In the genomic region with DNA sequence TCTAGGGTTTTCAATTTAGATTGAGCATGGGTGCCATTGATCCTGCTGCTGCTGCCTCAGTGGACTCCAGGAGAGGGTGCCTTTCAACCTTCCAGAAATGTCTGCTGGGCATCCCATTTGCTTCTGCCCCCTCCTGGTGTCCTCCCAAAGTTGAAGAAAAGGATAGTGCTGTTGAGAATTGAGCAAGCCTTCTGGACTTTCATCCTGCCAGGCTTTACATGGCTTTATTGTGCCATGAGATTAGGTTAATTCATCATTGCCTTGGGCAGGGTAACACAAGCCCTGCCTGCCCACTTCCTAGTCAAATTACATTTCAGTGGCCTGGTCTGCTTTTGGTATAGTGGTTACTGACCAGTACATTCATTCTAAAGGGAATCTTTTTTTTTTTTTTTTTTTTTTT, we compare ENCODE assay signal across 19 cellular contexts. TPM values are rescaled to one million over a fixed set of nuclear protein-coding genes. Genes with fewer than 3 reads are reported as not detected.
DNase-seq lines count a peak whose midpoint lies in the region; ATAC-seq, FAIRE-seq and TF ChIP-seq lines count a peak whose summit lies in the region.
"Had no signal": no experiment of that assay in that cellular context is flagged by ENCODE, and none has a peak within 500 bp of the region (broad histone marks: within the 10 kb centered on the region; RNA-seq: fewer than 3 reads in every experiment).

No MANE protein-coding gene starts in this region.

- no peak overlapping the region for H3K4me3 Mint-ChIP-seq in chondrocyte (ENCODE audit: unreplicated experiment)
- H3K4me3 Mint-ChIP-seq: B cell; CD4-positive, CD25-positive, alpha-beta regulatory T cell had no signal

- no peaks in the 10 kb centered on the region for H3K79me2 ChIP-seq in HCT116 (ENCODE audit: insufficient read depth, low read length)
- no peaks in the 10 kb centered on the region for H3K79me2 ChIP-seq in HepG2 (ENCODE audit: insufficient read depth, low read length)

- H3K4me1 Mint-ChIP-seq in chondrocyte (ENCODE audit: low read depth) = peaks cover 30% of the 10 kb centered on the region
- H3K4me1 Mint-ChIP-seq: B cell; CD4-positive, CD25-positive, alpha-beta regulatory T cell had no signal

- no peaks in the 10 kb centered on the region for H3K9me2 ChIP-seq in HCT116 (ENCODE audit: insufficient read depth)

- intact Hi-C loops in HCT116 (cut with micrococcal nuclease) (no loop called here), HepG2 (cut with micrococcal nuclease; ENCODE audit: unreplicated experiment) (no loop called here)

- H3K36me3 ChIP-seq in HCT116 (ENCODE audit: control insufficient read depth in 1 of 2, insufficient read depth in 2 of 2, low read length in 2 of 2) = peaks cover 24 to 30% of the 10 kb centered on the region in 2 experiments
- H3K36me3 ChIP-seq in HepG2 (replicated peaks in 1 of 2; ENCODE audit: control insufficient read depth in 1 of 2, insufficient read depth in 2 of 2, low read length in 2 of 2) = no peaks in the 10 kb centered on the region
- peaks cover 2 to 21% of the 10 kb centered on the region in 2 donors for H3K36me3 ChIP-seq in small intestine (ENCODE audit: control insufficient read depth in 2 of 2, insufficient read depth in 2 of 2, low read length in 2 of 2)
- H3K36me3 ChIP-seq: SJSA1 had no signal

- H4K20me1 ChIP-seq in HCT116 (ENCODE audit: insufficient read depth) = no peaks in the 10 kb centered on the region
- H4K20me1 ChIP-seq in HepG2 (ENCODE audit: insufficient read depth, low read length) = no peaks in the 10 kb centered on the region

- no peaks in the 10 kb centered on the region for H3K4me1 ChIP-seq in HCT116 (ENCODE audit: control insufficient read depth in 1 of 2, insufficient read depth in 2 of 2, low read length in 2 of 2)
- H3K4me1 ChIP-seq in HepG2 (ENCODE audit: insufficient read depth, low read length) = no peaks in the 10 kb centered on the region
- peaks cover 0 to 2% of the 10 kb centered on the region in 2 donors for H3K4me1 ChIP-seq in small intestine (ENCODE audit: control insufficient read depth in 2 of 2, insufficient read depth in 1 of 2, low read depth in 1 of 2, low read length in 1 of 2)

- peaks cover 6% of the 10 kb centered on the region for H3K9me3 Mint-ChIP-seq in chondrocyte (ENCODE audit: low read depth)

- H3K9ac ChIP-seq in HCT116 (ENCODE audit: low read length) (no peak overlapping the region), HepG2 (ENCODE audit: insufficient read depth, low read depth, low read length) (no peak overlapping the region)

- H3K27me3 Mint-ChIP-seq in chondrocyte (ENCODE audit: low read depth) = no peaks in the 10 kb centered on the region
- H3K27me3 Mint-ChIP-seq: CD4-positive, CD25-positive, alpha-beta regulatory T cell had no signal

- RAD21 ChIA-PET in HCT116 (lab: Charles Lee; ENCODE audit: low non-redundant PET in 1 of 2, low total read pairs in 2 of 2, uncharacterized antibody in 2 of 2, unreplicated experiment in 2 of 2) = no interaction called here

- CTCF ChIA-PET in HCT116 (lab: Charles Lee) = no interaction called here
- CTCF ChIA-PET in HepG2 (lab: Yijun Ruan, JAX; ENCODE audit: low intra/inter-chr PET ratio, low total read pairs) = no interaction called here

- no peak for TF ChIP-seq POLR2A in HCT116 (IDR thresholded peaks at IDR 0.05; ENCODE audit: borderline replicate concordance, extremely low read depth, insufficient read depth, insufficient read length)
- TF ChIP-seq POLR2A in HepG2 (IDR thresholded peaks at IDR 0.05; ENCODE audit: insufficient read depth in 1 of 2, low read depth in 2 of 2, low read length in 2 of 2) = no peak

- FAIRE-seq in HepG2 (lab: Jason Lieb, UNC) = no peak
- FAIRE-seq in small intestine (lab: Jason Lieb, UNC) = no peak

- 0 out of 6 replicates have a peak, but pooled peaks have one; percentile 5 to 22 (median 13) for TF ChIP-seq CTCF in HCT116 (IDR thresholded peaks at IDR 0.05 in 2 of 3, conservative IDR thresholded peaks at IDR 0.05 in 1 of 3; ENCODE audit: borderline replicate concordance in 1 of 3, insufficient read depth in 1 of 3, low read depth in 2 of 3, low read length in 2 of 3)
- TF ChIP-seq CTCF in chondrocyte (IDR thresholded peaks at IDR 0.05) = no peak
- TF ChIP-seq CTCF in HepG2 (CRISPR knock-in tag; IDR thresholded peaks at IDR 0.05) = no peak

- H3K9me3 ChIP-seq in HCT116 (ENCODE audit: control insufficient read depth in 1 of 2, insufficient read depth in 1 of 2, low read depth in 1 of 2, low read length in 2 of 2) (no peaks in the 10 kb centered on the region), HepG2 (ENCODE audit: low read length) (no peaks in the 10 kb centered on the region), small intestine (ENCODE audit: control insufficient read depth, low read depth) (no peaks in the 10 kb centered on the region)
- H3K9me3 ChIP-seq: SJSA1 had no signal

- POLR2A ChIA-PET in HCT116 (lab: Charles Lee) (no interaction called here), HepG2 (lab: Yijun Ruan, JAX) (no interaction called here)

- H3K4me2 ChIP-seq in HCT116 (ENCODE audit: low read length) (no peak overlapping the region), HepG2 (ENCODE audit: low read depth, low read length) (no peak overlapping the region)

- H3K4me3 ChIP-seq in HCT116 (replicated peaks in 1 of 2; ENCODE audit: low read depth in 1 of 2, low read length in 2 of 2) (no peak overlapping the region), HepG2 (replicated peaks in 1 of 3; ENCODE audit: insufficient read depth in 1 of 3, low read depth in 2 of 3, low read length in 3 of 3) (no peak overlapping the region), small intestine (ENCODE audit: low read depth in 1 of 2, low read length in 2 of 2) (no peak overlapping the region)
- H3K4me3 ChIP-seq: SJSA1 had no signal

- H3K27ac ChIP-seq in HCT116 (ENCODE audit: low read depth, low read length) (no peak overlapping the region), HepG2 (ENCODE audit: extremely low read length, insufficient read depth, low read length) (no peak overlapping the region), small intestine (ENCODE audit: low read depth in 1 of 2, low read length in 1 of 2) (no peak overlapping the region)
- H3K27ac ChIP-seq: HL-60, SJSA1 had no signal

- TF ChIP-seq RAD21 in HCT116 (IDR thresholded peaks at IDR 0.05; ENCODE audit: low read depth) (no peak), HepG2 (CRISPR knock-in tag; IDR thresholded peaks at IDR 0.05) (no peak)

- H2AFZ ChIP-seq in HCT116 (ENCODE audit: low read depth, low read length, poor library complexity, severe bottlenecking) = no peak overlapping the region
- no peak overlapping the region for H2AFZ ChIP-seq in HepG2 (ENCODE audit: low read length)

- in situ Hi-C loops in HepG2 (cut with HindIII; ENCODE audit: extremely low pct_ligation_motif_present, low pct_unique_long_range_greater_than_20kb) = no loop called here

- no peaks in the 10 kb centered on the region for H3K27me3 ChIP-seq in HCT116 (ENCODE audit: insufficient read depth, low read length)
- H3K27me3 ChIP-seq in HepG2 (ENCODE audit: control insufficient read depth in 1 of 2, insufficient read depth in 2 of 2, low read length in 2 of 2) = no peaks in the 10 kb centered on the region
- H3K27me3 ChIP-seq in small intestine (ENCODE audit: control insufficient read depth in 2 of 2, insufficient read depth in 2 of 2, low read length in 2 of 2) = no peaks in the 10 kb centered on the region
- H3K27me3 ChIP-seq: SJSA1 had no signal

- no peak for TF ChIP-seq EP300 in HepG2 (IDR thresholded peaks at IDR 0.05; ENCODE audit: low read depth in 2 of 2, low read length in 2 of 2)
- no peak for TF ChIP-seq EP300 in HepG2 (CRISPR knock-in tag; IDR thresholded peaks at IDR 0.05; ENCODE audit: borderline replicate concordance)

- H3K27ac Mint-ChIP-seq in chondrocyte (ENCODE audit: unreplicated experiment) = peak overlapping the region; percentile 5
- H3K27ac Mint-ChIP-seq: B cell; CD4-positive, CD25-positive, alpha-beta regulatory T cell had no signal

- BruUV-seq in HCT116 (replicated peaks; lab: Mats Ljungman, UMichigan) (no TSS peak), HepG2 (replicated peaks; lab: Mats Ljungman, UMichigan) (no TSS peak)

- DNase-seq in HCT116 (ENCODE audit: low read depth, low spot score) (no peak), chondrocyte (ENCODE audit: low spot score) (no peak), HepG2 (ENCODE audit: low spot score) (peak; percentile 19), small intestine (peak; percentile 65), NCI-H146 treated with DMSO at 0.1 percent for 48 hours (lab: John Stamatoyannopoulos, UW; ENCODE audit: unreplicated experiment) (no peak), NCI-H2107 treated with DMSO at 0.1 percent for 48 hours (lab: John Stamatoyannopoulos, UW; ENCODE audit: unreplicated experiment) (no peak), Ammon's horn (ENCODE audit: low spot score) (no peak), cerebellum (ENCODE audit: low spot score) (no peak)
- DNase-seq: ACHN; CD4-positive, CD25-positive, alpha-beta regulatory T cell; EL; HCEC 1CT; KBM-7; NCI-H1436 treated with DMSO at 0.1 percent for 48 hours; NCI-H2081 treated with DMSO at 0.1 percent for 48 hours; NCI-H524 treated with DMSO at 0.1 percent for 48 hours had no signal

- ATAC-seq in HCT116 (no peak), HepG2 (no peak)

- H3K36me3 Mint-ChIP-seq in chondrocyte (ENCODE audit: low read depth) = no peaks in the 10 kb centered on the region
- H3K36me3 Mint-ChIP-seq: CD4-positive, CD25-positive, alpha-beta regulatory T cell had no signal

RNA-seq across cellular contexts. Expression of a gene that starts 17.9 kb away (rescaled TPM):
- total RNA-seq in HCT116 (2021; ENCODE audit: unreplicated experiment) (16.4 TPM), chondrocyte (11.1 to 17.4 TPM (median 13.1 TPM) in 3 replicates), HepG2 (2016; rRNA removed; fragmentation: Illumina TruSeq; extraction: Trizol) (13.3 and 15.3 TPM in 2 replicates), cerebellum (31.3 TPM)
- 8.7 and 11.9 TPM in 2 replicates for polyA plus RNA-seq in HCT116 (2012)
- total RNA-seq in HepG2 (2016; cell fraction: cytosol; rRNA removed; fragmentation: Illumina TruSeq; extraction: Trizol; ENCODE audit: low read depth) = 14.8 and 17.2 TPM in 2 replicates
- 13.7 and 14.2 TPM in 2 replicates for total RNA-seq in HepG2 (2016; cell fraction: insoluble cytoplasmic fraction; rRNA removed; fragmentation: Illumina TruSeq; extraction: Trizol)
- 9.3 and 11.0 TPM in 2 replicates for total RNA-seq in HepG2 (2016; cell fraction: membrane; rRNA removed; fragmentation: Illumina TruSeq; extraction: Trizol)
- total RNA-seq in HepG2 (2016; cell fraction: nucleus; rRNA removed; fragmentation: Illumina TruSeq; extraction: Trizol) = 16.2 and 19.2 TPM in 2 replicates
- polyA plus RNA-seq in HepG2 (2011; rRNA removed) (6.6 and 7.2 TPM in 2 replicates), small intestine (1 to 10 TPM in 2 of 3 donors, under 1 TPM in 1; 0.67 to 7.7 (median 1.9) TPM)
- 4.1 and 5.0 TPM in 2 replicates for polyA plus RNA-seq in HepG2 (2011; cell fraction: cytosol; rRNA removed)
- polyA plus RNA-seq in HepG2 (2011; cell fraction: nucleus; rRNA removed) = 5.8 and 10.1 TPM in 2 replicates
- polyA plus RNA-seq in HepG2 (2012) = 5.7 and 6.7 TPM in 2 replicates
- 0.63 and 0.68 TPM in 2 replicates for polyA plus RNA-seq in HepG2 (2016; cell fraction: cytosol; fragmentation: Illumina TruSeq; extraction: Trizol; ENCODE audit: low read depth)
- 7.7 and 7.8 TPM in 2 replicates for polyA plus RNA-seq in HepG2 (2016; cell fraction: insoluble cytoplasmic fraction; fragmentation: Illumina TruSeq; extraction: Trizol; ENCODE audit: low read depth)
- polyA plus RNA-seq in HepG2 (2016; cell fraction: membrane; fragmentation: Illumina TruSeq; extraction: Trizol; ENCODE audit: low read depth) = 1.3 and 1.7 TPM in 2 replicates
- 6.0 and 6.4 TPM in 2 replicates for polyA plus RNA-seq in HepG2 (2016; cell fraction: nucleus; fragmentation: Illumina TruSeq; extraction: Trizol; ENCODE audit: insufficient read depth, low read depth)
- polyA minus RNA-seq in HepG2 (2011; rRNA and poly(A)+ RNA removed; ENCODE audit: low replicate concordance) = 85.5 and 144 TPM in 2 replicates
- 17.1 and 17.6 TPM in 2 replicates for polyA minus RNA-seq in HepG2 (2011; cell fraction: cytosol; rRNA and poly(A)+ RNA removed)
- 40.7 and 56.8 TPM in 2 replicates for polyA minus RNA-seq in HepG2 (2011; cell fraction: nucleus; rRNA and poly(A)+ RNA removed)

Comparison
In these comparisons a context has a peak if more than half of its experiments do, and no peak if none do; other contexts are left out.
1. DNase-seq: peak in HepG2 (single experiment) and small intestine (single experiment); none in HCT116 (single experiment), chondrocyte (single experiment), NCI-H146 treated with DMSO at 0.1 percent for 48 hours (single experiment), NCI-H2107 treated with DMSO at 0.1 percent for 48 hours (single experiment), Ammon's horn (single experiment) and cerebellum (single experiment).
2. CTCF ChIP-seq: peak in HCT116 (3 of 3); none in chondrocyte (single experiment) and HepG2 (single experiment).